Comparison of ENCODE assay signal across 11 cellular contexts in the genomic region with DNA sequence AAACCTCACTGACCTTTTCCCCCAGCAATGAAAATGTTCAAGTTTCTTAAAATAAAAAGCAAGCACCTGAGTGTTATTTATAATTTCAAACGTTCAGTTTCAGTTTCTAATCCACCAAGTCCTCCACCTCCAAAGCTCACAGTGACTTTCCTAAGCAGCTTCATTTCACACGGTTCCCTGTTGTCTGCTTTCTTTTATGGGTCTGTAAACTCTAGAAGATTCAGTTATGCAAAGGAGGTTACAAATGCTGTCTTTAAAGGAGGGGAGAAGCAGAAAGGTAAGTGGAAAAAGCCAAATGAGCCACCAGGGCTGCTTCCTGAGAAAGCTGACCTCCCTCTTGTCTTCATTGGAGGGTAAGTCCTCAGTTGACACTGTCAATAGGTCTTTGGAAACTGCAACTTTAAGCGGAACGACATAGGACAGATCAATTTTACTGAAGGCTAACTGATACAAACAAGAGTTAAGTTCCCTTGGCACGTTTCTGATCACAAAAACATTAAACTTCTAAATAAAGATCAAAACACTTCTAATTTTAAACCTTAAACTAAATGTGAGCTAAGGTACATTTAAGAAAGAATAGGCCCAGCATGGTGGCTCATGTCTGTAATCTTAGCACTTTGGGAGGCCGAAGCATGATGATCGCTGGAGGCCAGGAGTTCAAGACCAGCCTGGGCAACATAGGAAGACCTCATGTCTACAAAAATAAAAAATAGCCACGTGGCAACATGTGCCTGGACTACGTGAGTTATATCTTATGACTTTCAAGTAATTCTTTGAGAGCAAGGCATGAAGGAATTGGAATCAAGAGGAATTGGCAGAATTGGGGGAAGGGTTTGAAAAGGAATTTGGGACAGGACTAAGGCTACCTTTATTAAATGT.
A peak's percentile ranks its signal among the peaks of the same experiment; 100 is the strongest.
DNase-seq lines count a peak whose midpoint lies in the region; ATAC-seq and TF ChIP-seq lines count a peak whose summit lies in the region.
"Had no signal": no experiment of that assay in that cellular context is flagged by ENCODE, and none has a peak within 500 bp of the region (broad histone marks: within the 10 kb centered on the region; RNA-seq: fewer than 3 reads in every experiment).

No MANE protein-coding gene starts in this region.

- no peaks in the 10 kb centered on the region for H3K4me1 ChIP-seq in ascending aorta
- H3K4me1 ChIP-seq: colonic mucosa had no signal

- no peak overlapping the region for H3K27ac ChIP-seq in ascending aorta
- H3K27ac ChIP-seq: colonic mucosa had no signal

- intact Hi-C loops in ascending aorta (cut with DNase I), result no loop called here

- H3K27me3 ChIP-seq in ascending aorta, result no peaks in the 10 kb centered on the region
- H3K27me3 ChIP-seq: colonic mucosa, MG63, Peyer's patch had no signal

- H3K36me3 ChIP-seq in ascending aorta, result no peaks in the 10 kb centered on the region
- H3K36me3 ChIP-seq: colonic mucosa, MG63, Peyer's patch had no signal

- no peaks in the 10 kb centered on the region for H3K9me3 ChIP-seq in ascending aorta
- H3K9me3 ChIP-seq: colonic mucosa, MG63 had no signal

- no peak overlapping the region for H3K4me3 ChIP-seq in ascending aorta
- H3K4me3 ChIP-seq: colonic mucosa, MG63, Peyer's patch had no signal

- no peak for TF ChIP-seq CTCF in ascending aorta (IDR thresholded peaks at IDR 0.05)

- DNase-seq in germinal center (ENCODE audit: low spot score), result peak; percentile 49
- DNase-seq in NCI-H2196 (lab: John Stamatoyannopoulos, UW; ENCODE audit: unreplicated experiment), result no peak
- DNase-seq in activated T-cell treated with anti-CD3 and anti-CD28 coated beads, Interleukin-2, amount 50 U/mL, for 1 hour, result no peak
- DNase-seq in epidermal melanocyte (ENCODE audit: insufficient read length, low spot score), result no peak
- DNase-seq in ascending aorta (ENCODE audit: low spot score in 2 of 2), result no peak
- DNase-seq: colonic mucosa, MG63, Peyer's patch had no signal

- ATAC-seq in GM18861 (IDR thresholded peaks at IDR 0.05; ENCODE audit: unreplicated experiment) (peak; percentile 93), GM21528 (IDR thresholded peaks at IDR 0.05; ENCODE audit: low FRiP score, unreplicated experiment) (peak; percentile 98), HG03175 (IDR thresholded peaks at IDR 0.05; ENCODE audit: unreplicated experiment) (peak; percentile 91)
